In the genomic region with DNA sequence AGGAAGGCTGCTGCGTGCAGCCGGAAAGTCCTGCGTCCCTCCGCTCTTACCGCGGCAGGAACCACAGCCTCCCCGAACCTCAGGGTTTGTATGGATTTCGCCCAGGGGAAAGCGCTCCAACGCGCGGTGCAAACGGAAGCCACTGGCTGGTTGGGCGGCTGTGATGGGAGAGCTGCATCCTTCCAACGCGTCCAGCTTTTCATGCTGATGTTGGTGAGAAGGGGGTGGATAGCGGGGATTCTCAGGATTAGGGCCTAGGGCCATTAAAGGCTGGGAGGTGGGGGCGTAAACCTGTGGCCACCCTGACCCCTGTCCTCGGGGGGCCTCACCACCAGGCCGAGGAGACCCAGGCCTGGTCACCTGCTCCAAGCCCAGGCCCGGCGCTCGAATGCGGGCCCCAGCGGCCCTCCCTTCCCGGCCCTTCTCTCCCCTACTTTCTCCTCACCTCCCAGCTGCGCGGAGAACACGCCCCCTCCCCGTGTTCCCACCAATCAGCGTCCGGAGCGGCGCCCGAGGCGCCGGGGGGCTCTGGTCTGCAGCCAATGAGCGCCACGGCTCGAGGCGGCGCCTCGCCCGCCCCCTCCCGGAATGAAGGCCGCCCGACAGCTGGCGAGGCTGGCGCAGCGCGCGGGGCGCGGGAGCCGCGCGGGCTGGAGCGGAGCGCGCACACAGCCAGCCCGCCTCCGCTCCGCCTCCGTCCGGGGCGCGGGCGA, we compare ENCODE assay signal across 8 cellular contexts. TPM values are rescaled to one million over a fixed set of nuclear protein-coding genes. Genes with fewer than 3 reads are reported as not detected.
DNase-seq lines count a peak whose midpoint lies in the region; ATAC-seq and TF ChIP-seq lines count a peak whose summit lies in the region.

No MANE protein-coding gene starts in this region.

- no peaks in the 10 kb centered on the region for H3K79me2 ChIP-seq in fibroblast of lung (ENCODE audit: control insufficient read depth, insufficient read depth, low read length)

- peak overlapping the region; percentile 25 for H3K4me2 ChIP-seq in fibroblast of lung (ENCODE audit: extremely low read depth, insufficient read depth, low read length)

- H3K9ac ChIP-seq in HUES48 (ENCODE audit: low read depth, low read length) (no peak overlapping the region), fibroblast of lung (ENCODE audit: insufficient read depth, low read length) (no peak overlapping the region)

- H3K4me1 ChIP-seq in HUES48 (ENCODE audit: control insufficient read depth, insufficient read depth, low read length) (peaks cover 7% of the 10 kb centered on the region), Panc1 (ENCODE audit: control insufficient read depth, insufficient read depth, low read length) (peaks cover 49% of the 10 kb centered on the region), fibroblast of lung (ENCODE audit: control insufficient read depth, extremely low read depth, insufficient read depth, low read length) (peaks cover 9% of the 10 kb centered on the region)
- no peaks in the 10 kb centered on the region for H3K4me1 ChIP-seq in naive thymus-derived CD4-positive, alpha-beta T cell (ENCODE audit: control insufficient read depth in 2 of 2, insufficient read depth in 2 of 2, low read length in 2 of 2)

- in situ Hi-C loops in Panc1 (cut with HindIII; ENCODE audit: low pct_unique_long_range_greater_than_20kb, low sequenced_read_pairs): no loop called here

- H3K27ac ChIP-seq in HUES48 (ENCODE audit: low read depth, low read length) (no peak overlapping the region), Panc1 (ENCODE audit: low read length) (peak overlapping the region; percentile 80), fibroblast of lung (ENCODE audit: insufficient read depth, low read length) (no peak overlapping the region)
- H3K27ac ChIP-seq in naive thymus-derived CD4-positive, alpha-beta T cell (ENCODE audit: low read depth, low read length): no peak overlapping the region

- H3K27ac Mint-ChIP-seq in naive thymus-derived CD4-positive, alpha-beta T cell: peak overlapping the region in 3 of 9 donors; percentile 17 to 65 (median 55)

- no peaks in the 10 kb centered on the region for H4K20me1 ChIP-seq in fibroblast of lung (ENCODE audit: control insufficient read depth, extremely low read depth, insufficient read depth, low read length)

- H3K27me3 Mint-ChIP-seq in naive thymus-derived CD4-positive, alpha-beta T cell: peaks cover 0 to 12% (median 0%) of the 10 kb centered on the region in 5 donors

- H3K9me3 Mint-ChIP-seq in naive thymus-derived CD4-positive, alpha-beta T cell: no peaks in the 10 kb centered on the region

- peaks cover 6 to 24% (median 10%) of the 10 kb centered on the region in 7 donors for H3K4me1 Mint-ChIP-seq in naive thymus-derived CD4-positive, alpha-beta T cell

- intact Hi-C loops in Panc1 (cut with micrococcal nuclease; ENCODE audit: unreplicated experiment): loop anchor here (5.0 kb wide), 2 partner anchors 287 to 462 kb away; no protein-coding TSS in a partner anchor
- intact Hi-C loops in naive thymus-derived CD4-positive, alpha-beta T cell (cut with micrococcal nuclease): loop anchor here (2.0 to 5.0 kb wide), 2 partner anchors 462 to 844 kb away; partner anchors contain the start of gene MCMBP (in 1 of the 2)

- H3K27me3 ChIP-seq in HUES48 (ENCODE audit: control insufficient read depth, insufficient read depth, low read length) (no peaks in the 10 kb centered on the region), Panc1 (ENCODE audit: control insufficient read depth, insufficient read depth, low read length) (no peaks in the 10 kb centered on the region), fibroblast of lung (ENCODE audit: control insufficient read depth, insufficient read depth, low read length) (no peaks in the 10 kb centered on the region)
- H3K27me3 ChIP-seq in naive thymus-derived CD4-positive, alpha-beta T cell (ENCODE audit: control insufficient read depth in 2 of 2, insufficient read depth in 2 of 2, low read length in 2 of 2): no peaks in the 10 kb centered on the region

- H3K36me3 Mint-ChIP-seq in naive thymus-derived CD4-positive, alpha-beta T cell: peaks cover 0 to 10% (median 4%) of the 10 kb centered on the region in 5 donors

- H3K9me3 ChIP-seq in HUES48 (ENCODE audit: control insufficient read depth, insufficient read depth, low read length): no peaks in the 10 kb centered on the region
- no peaks in the 10 kb centered on the region for H3K9me3 ChIP-seq in Panc1 (ENCODE audit: control insufficient read depth, insufficient read depth, low read depth, low read length)
- H3K9me3 ChIP-seq in fibroblast of lung (ENCODE audit: control insufficient read depth, insufficient read depth, low read depth, low read length): no peaks in the 10 kb centered on the region
- no peaks in the 10 kb centered on the region for H3K9me3 ChIP-seq in naive thymus-derived CD4-positive, alpha-beta T cell (ENCODE audit: control insufficient read depth in 2 of 3, low read length in 3 of 3)

- H3K4me3 ChIP-seq in HUES48 (ENCODE audit: low read depth, low read length): peak overlapping the region; percentile 63
- peak overlapping the region; percentile 43 to 61 for H3K4me3 ChIP-seq in Panc1 (ENCODE audit: low read depth in 2 of 2, low read length in 2 of 2)
- H3K4me3 ChIP-seq in fibroblast of lung (replicated peaks in 1 of 4; ENCODE audit: control extremely low read depth in 1 of 4, insufficient read depth in 1 of 4, low read depth in 3 of 4, low read length in 4 of 4): peak overlapping the region in 3 of 4 experiments; percentile 4 to 46 (median 13)
- H3K4me3 ChIP-seq in naive thymus-derived CD4-positive, alpha-beta T cell (ENCODE audit: low read length): peak overlapping the region; percentile 43

- no peak; the same call in 1 of the 2 replicates for TF ChIP-seq CTCF in Panc1 (IDR thresholded peaks at IDR 0.05)
- no peak for TF ChIP-seq CTCF in fibroblast of lung (conservative IDR thresholded peaks at IDR 0.05 in 1 of 2, IDR thresholded peaks at IDR 0.05 in 1 of 2; ENCODE audit: low read depth in 1 of 2, low read length in 2 of 2)

- H3K4me3 Mint-ChIP-seq in naive thymus-derived CD4-positive, alpha-beta T cell: peak overlapping the region; percentile 59 to 87 (median 78)

- peaks cover 19% of the 10 kb centered on the region for H3K36me3 ChIP-seq in HUES48 (ENCODE audit: control insufficient read depth, insufficient read depth, low read length)
- peaks cover 7% of the 10 kb centered on the region for H3K36me3 ChIP-seq in Panc1 (ENCODE audit: control insufficient read depth, insufficient read depth, low read length)
- peaks cover under 1% of the 10 kb centered on the region for H3K36me3 ChIP-seq in fibroblast of lung (ENCODE audit: control insufficient read depth, insufficient read depth, low read length)
- peaks cover 0 to 4% (median 4%) of the 10 kb centered on the region in 3 experiments for H3K36me3 ChIP-seq in naive thymus-derived CD4-positive, alpha-beta T cell (ENCODE audit: control insufficient read depth in 2 of 3, insufficient read depth in 3 of 3, low read length in 3 of 3)

- CTCF ChIA-PET in Panc1 (lab: Charles Lee): interaction anchor here (0.7 kb wide), 1 partner anchor 291 kb away, joined by 3 read pairs; no protein-coding TSS in a partner anchor
- CTCF ChIA-PET in naive thymus-derived CD4-positive, alpha-beta T cell (lab: Charles Lee): no interaction called here

- DNase-seq in COR-L47 (lab: John Stamatoyannopoulos, UW) (peak; percentile 75), Panc1 (ENCODE audit: low read depth, low spot score) (no peak), fibroblast of lung (ENCODE audit: low read depth in 2 of 2) (peak; percentile 81 to 82)
- DNase-seq in activated T-helper 1 cell treated with anti-CD3 and anti-CD28 coated beads, Interleukin-2, amount 50 U/mL, for 16 hours (ENCODE audit: low read depth in 1 of 2, low spot score in 1 of 2): peak; percentile 51 to 71
- DNase-seq in naive thymus-derived CD4-positive, alpha-beta T cell: peak; percentile 50 to 81 (median 60)
- peak; percentile 66 to 69 for DNase-seq in stimulated activated CD8-positive, alpha-beta memory T cell treated with anti-CD3 and anti-CD28 coated beads, Interleukin-7, amount 100 ng/mL, for 48 hours (ENCODE audit: extremely low read depth in 1 of 2, low read depth in 1 of 2)

- BruUV-seq in Panc1 (replicated peaks; lab: Mats Ljungman, UMichigan): no TSS peak

- ATAC-seq in GM21367 (IDR thresholded peaks at IDR 0.05; ENCODE audit: unreplicated experiment): peak; percentile 51
- ATAC-seq in Panc1: peak; percentile 77
- peak; percentile 85 for ATAC-seq in naive thymus-derived CD4-positive, alpha-beta T cell

- H2AFZ ChIP-seq in fibroblast of lung (ENCODE audit: low read length): no peak overlapping the region

- POLR2A ChIA-PET in Panc1 (lab: Charles Lee): interaction anchor here (0.7 kb wide), 1 partner anchor 292 kb away, joined by 3 read pairs; no protein-coding TSS in a partner anchor
- POLR2A ChIA-PET in naive thymus-derived CD4-positive, alpha-beta T cell (lab: Charles Lee): interaction anchor here (0.5 to 0.6 kb wide), 2 partner anchors 368 to 566 kb away, joined by 3 to 5 read pairs; no protein-coding TSS in a partner anchor

RNA-seq across cellular contexts. Expression of gene NANOS1, which starts 0.5 kb away (rescaled TPM):
- total RNA-seq in Panc1 (2021; ENCODE audit: unreplicated experiment) (18.0 TPM), fibroblast of lung (1.0 and 1.2 TPM in 2 replicates)
- polyA plus RNA-seq in Panc1 (2012; ENCODE audit: insufficient read length): 14.0 TPM
- 1.1 and 2.3 TPM in 2 replicates for polyA plus RNA-seq in fibroblast of lung
- 1.2 and 2.0 TPM in 2 replicates for polyA plus RNA-seq in fibroblast of lung (2012)
- polyA minus RNA-seq in fibroblast of lung (ENCODE audit: low replicate concordance): 0.22 and 0.24 TPM in 2 replicates
- total RNA-seq in naive thymus-derived CD4-positive, alpha-beta T cell: under 1 TPM in 4 of 5 experiments, not detected in 1; 0.10 to 0.45 (median 0.22) TPM
- not detected for polyA plus RNA-seq in naive thymus-derived CD4-positive, alpha-beta T cell

RNA-seq across cellular contexts. Expression of gene EIF3A, which starts 51.6 kb away (rescaled TPM):
- 214 TPM for total RNA-seq in Panc1 (2021; ENCODE audit: unreplicated experiment)
- 181 TPM for polyA plus RNA-seq in Panc1 (2012; ENCODE audit: insufficient read length)
- total RNA-seq in fibroblast of lung: 112 TPM in 2 replicates
- polyA plus RNA-seq in fibroblast of lung: 39.9 and 45.3 TPM in 2 replicates
- 133 and 144 TPM in 2 replicates for polyA plus RNA-seq in fibroblast of lung (2012)
- polyA minus RNA-seq in fibroblast of lung (ENCODE audit: low replicate concordance): 34.4 and 41.3 TPM in 2 replicates
- 100 to 1,000 TPM in 2 of 5 experiments, 10 to 100 TPM in 3; 87.8 to 137 (median 96.0) TPM for total RNA-seq in naive thymus-derived CD4-positive, alpha-beta T cell
- 10 to 100 TPM; 40.5 to 60.8 TPM for polyA plus RNA-seq in naive thymus-derived CD4-positive, alpha-beta T cell

Comparison
In these comparisons a context has a peak if more than half of its experiments do, and no peak if none do; other contexts are left out.
1. H3K4me3 ChIP-seq: peak in every context shown above with its lines; median percentile 63 in HUES48; 52 in Panc1; 43 in naive thymus-derived CD4-positive, alpha-beta T cell; 13 in fibroblast of lung.